22 cellular contexts compared by ENCODE assay signal in genomic region chr7:80815733-80816132, GRCh38.
"Had no signal": no experiment of that assay in that cellular context is flagged by ENCODE, and none has a peak within 500 bp of the region (broad histone marks: within the 10 kb centered on the region; RNA-seq: fewer than 3 reads in every experiment).

No MANE protein-coding gene starts in this region.

- H3K4me1 Mint-ChIP-seq: activated CD4-positive, alpha-beta T cell treated with anti-CD3 and anti-CD28 coated beads, Interleukin-2, amount 10 ng/mL, durations not matched to agents 24 days and 14 days; naive thymus-derived CD8-positive, alpha-beta T cell had no signal

- H3K27ac ChIP-seq: brain microvascular endothelial cell, lower lobe of right lung, skin epidermis, tibial nerve, uterus had no signal

- H3K4me3 ChIP-seq: lower lobe of right lung, mucosa of descending colon, skin epidermis, tibial nerve, uterus had no signal

- H3K27ac Mint-ChIP-seq: activated CD4-positive, alpha-beta T cell treated with anti-CD3 and anti-CD28 coated beads, Interleukin-2, amount 10 ng/mL, durations not matched to agents 24 days and 14 days; activated CD8-positive, alpha-beta T cell treated with anti-CD3 and anti-CD28 coated beads, Interleukin-2, amount 10 ng/mL, durations not matched to agents 7 days and 5 days; activated naive CD4-positive, alpha-beta T cell treated with anti-CD3 and anti-CD28 coated beads, Interleukin-2, amount 50 U/mL, for 72 hours; naive thymus-derived CD8-positive, alpha-beta T cell; T-helper 2 cell treated with Interferon-gamma antibody and Interleukin-4, amounts not matched to agents 5 μg/mL and 100 μg/mL, for 36 hours had no signal

- ATAC-seq: activated CD8-positive, alpha-beta T cell treated with anti-CD3 and anti-CD28 coated beads, Interleukin-2, amount 10 ng/mL, durations not matched to agents 7 days and 5 days; activated naive CD4-positive, alpha-beta T cell treated with anti-CD3 and anti-CD28 coated beads, Interleukin-2, amount 50 U/mL, for 72 hours; left cardiac atrium; lower lobe of right lung; mucosa of descending colon; naive thymus-derived CD8-positive, alpha-beta T cell had no signal

- H3K36me3 Mint-ChIP-seq: activated naive CD4-positive, alpha-beta T cell treated with anti-CD3 and anti-CD28 coated beads, Interleukin-2, amount 50 U/mL, for 72 hours; naive thymus-derived CD8-positive, alpha-beta T cell had no signal

- H3K36me3 ChIP-seq: brain microvascular endothelial cell, lower lobe of right lung, uterus had no signal

- H3K27me3 ChIP-seq: brain microvascular endothelial cell, tibial nerve, uterus had no signal

- H3K4me1 ChIP-seq: lower lobe of right lung, uterus had no signal

- H3K27me3 Mint-ChIP-seq: activated CD4-positive, alpha-beta T cell treated with anti-CD3 and anti-CD28 coated beads, Interleukin-2, amount 10 ng/mL, durations not matched to agents 24 days and 14 days had no signal

- H3K4me3 Mint-ChIP-seq: activated CD4-positive, alpha-beta T cell treated with anti-CD3 and anti-CD28 coated beads, Interleukin-2, amount 10 ng/mL, durations not matched to agents 24 days and 14 days; activated CD8-positive, alpha-beta T cell treated with anti-CD3 and anti-CD28 coated beads, Interleukin-2, amount 10 ng/mL, durations not matched to agents 7 days and 5 days; naive thymus-derived CD8-positive, alpha-beta T cell; T-helper 2 cell treated with Interferon-gamma antibody and Interleukin-4, amounts not matched to agents 5 μg/mL and 100 μg/mL, for 36 hours had no signal

- DNase-seq: activated CD4-positive, alpha-beta T cell treated with anti-CD3 and anti-CD28 coated beads, Interleukin-2, amount 10 ng/mL, durations not matched to agents 24 days and 14 days; activated CD4-positive, CD25-positive, alpha-beta regulatory T cell; activated CD8-positive, alpha-beta memory T cell treated with anti-CD3 and anti-CD28 coated beads, Interleukin-2, amount 50 U/mL, for 4 hours; activated CD8-positive, alpha-beta T cell treated with anti-CD3 and anti-CD28 coated beads, Interleukin-2, amount 10 ng/mL, durations not matched to agents 7 days and 5 days; activated effector memory CD4-positive, alpha-beta T cell treated with anti-CD3 and anti-CD28 coated beads, Interleukin-2, amount 50 U/mL, for 16 hours; activated T-cell treated with anti-CD3 and anti-CD28 coated beads, Interleukin-2, amount 50 U/mL, for 48 hours; amygdala; brain microvascular endothelial cell; effector memory CD4-positive, alpha-beta T cell; left cardiac atrium; lower lobe of right lung; mucosa of descending colon; naive thymus-derived CD8-positive, alpha-beta T cell; stimulated activated CD4-positive, alpha-beta T cell treated with anti-CD3 and anti-CD28 coated beads, Interleukin-15, amount 100 ng/mL, for 24 hours; stimulated activated CD4-positive, alpha-beta T cell treated with anti-CD3 and anti-CD28 coated beads, Interleukin-4, amount 100 ng/mL, for 24 hours; stimulated activated naive CD4-positive, alpha-beta T cell; substantia nigra; uterus had no signal

- H3K9me3 ChIP-seq: lower lobe of right lung, mucosa of descending colon, tibial nerve, uterus had no signal

- H3K9me3 Mint-ChIP-seq: activated CD4-positive, alpha-beta T cell treated with anti-CD3 and anti-CD28 coated beads, Interleukin-2, amount 10 ng/mL, durations not matched to agents 24 days and 14 days; T-helper 2 cell treated with Interferon-gamma antibody and Interleukin-4, amounts not matched to agents 5 μg/mL and 100 μg/mL, for 36 hours had no signal
